24 cellular contexts compared by ENCODE assay signal in genomic region chr5:6707852-6708251, GRCh38.
"Had no signal": no experiment of that assay in that cellular context is flagged by ENCODE, and none has a peak within 500 bp of the region (broad histone marks: within the 10 kb centered on the region; RNA-seq: fewer than 3 reads in every experiment).

No MANE protein-coding gene starts in this region.

- ATAC-seq: activated T-helper 17 cell treated with anti-CD3 and anti-CD28 coated beads, Interleukin-2, amount 50 U/mL, for 72 hours had no signal

- H3K4me3 ChIP-seq: adrenal gland had no signal

- H3K9me3 Mint-ChIP-seq: activated CD4-positive, alpha-beta memory T cell treated with anti-CD3 and anti-CD28 coated beads, Interleukin-2, amount 10 ng/mL, durations not matched to agents 7 days and 5 days; activated CD4-positive, alpha-beta T cell treated with anti-CD3 and anti-CD28 coated beads, Interleukin-2, amount 10 ng/mL, durations not matched to agents 7 days and 5 days; activated naive CD4-positive, alpha-beta T cell treated with anti-CD3 and anti-CD28 coated beads, Interleukin-2, amount 10 ng/mL, durations not matched to agents 7 days and 5 days; activated naive CD8-positive, alpha-beta T cell treated with anti-CD3 and anti-CD28 coated beads for 36 hours; activated T-helper 17 cell treated with anti-CD3 and anti-CD28 coated beads, Interleukin-2, amount 50 U/mL, for 72 hours had no signal

- DNase-seq: activated CD4-positive, alpha-beta memory T cell treated with anti-CD3 and anti-CD28 coated beads, Interleukin-2, amount 10 ng/mL, durations not matched to agents 7 days and 5 days; activated CD4-positive, alpha-beta T cell treated with anti-CD3 and anti-CD28 coated beads, Interleukin-2, amount 10 ng/mL, durations not matched to agents 7 days and 5 days; activated CD4-positive, CD25-positive, alpha-beta regulatory T cell; activated gamma-delta T cell treated with Interleukin-2 at 50 U/mL for 16 hours; activated naive CD4-positive, alpha-beta T cell treated with anti-CD3 and anti-CD28 coated beads, Interleukin-2, amount 10 ng/mL, durations not matched to agents 7 days and 5 days; activated naive CD8-positive, alpha-beta T cell treated with anti-CD3 and anti-CD28 coated beads for 36 hours; activated T-cell treated with anti-CD3 and anti-CD28 coated beads for 4 hours; activated T-cell treated with anti-CD3 and anti-CD28 coated beads, Interleukin-2, amount 50 U/mL, for 48 hours; adrenal gland; anterior cingulate cortex; cerebellar nuclear complex; Kasumi-1; MV-4-11; NCI-H1105 treated with DMSO at 0.1 percent for 48 hours; NCI-H1436 treated with DMSO at 0.1 percent for 48 hours; NCI-H187; NCI-H2081 treated with DMSO at 0.1 percent for 48 hours; NCI-H446; NCI-H524; SIG-M5; T-helper 2 cell; T1000 had no signal

- H3K9me3 ChIP-seq: adrenal gland had no signal

- H3K27me3 Mint-ChIP-seq: activated naive CD8-positive, alpha-beta T cell treated with anti-CD3 and anti-CD28 coated beads for 36 hours; activated T-helper 17 cell treated with anti-CD3 and anti-CD28 coated beads, Interleukin-2, amount 50 U/mL, for 72 hours had no signal

- H3K36me3 Mint-ChIP-seq: activated naive CD4-positive, alpha-beta T cell treated with anti-CD3 and anti-CD28 coated beads, Interleukin-2, amount 10 ng/mL, durations not matched to agents 7 days and 5 days; activated naive CD8-positive, alpha-beta T cell treated with anti-CD3 and anti-CD28 coated beads for 36 hours had no signal

- H3K27ac Mint-ChIP-seq: activated CD4-positive, alpha-beta memory T cell treated with anti-CD3 and anti-CD28 coated beads, Interleukin-2, amount 10 ng/mL, durations not matched to agents 7 days and 5 days; activated naive CD4-positive, alpha-beta T cell treated with anti-CD3 and anti-CD28 coated beads, Interleukin-2, amount 10 ng/mL, durations not matched to agents 7 days and 5 days; activated naive CD8-positive, alpha-beta T cell treated with anti-CD3 and anti-CD28 coated beads for 36 hours; activated T-helper 17 cell treated with anti-CD3 and anti-CD28 coated beads, Interleukin-2, amount 50 U/mL, for 72 hours had no signal

- H3K4me3 Mint-ChIP-seq: activated CD4-positive, alpha-beta memory T cell treated with anti-CD3 and anti-CD28 coated beads, Interleukin-2, amount 10 ng/mL, durations not matched to agents 7 days and 5 days; activated CD4-positive, alpha-beta T cell treated with anti-CD3 and anti-CD28 coated beads, Interleukin-2, amount 10 ng/mL, durations not matched to agents 7 days and 5 days; activated naive CD4-positive, alpha-beta T cell treated with anti-CD3 and anti-CD28 coated beads, Interleukin-2, amount 10 ng/mL, durations not matched to agents 7 days and 5 days; activated naive CD8-positive, alpha-beta T cell treated with anti-CD3 and anti-CD28 coated beads for 36 hours; activated T-helper 17 cell treated with anti-CD3 and anti-CD28 coated beads, Interleukin-2, amount 50 U/mL, for 72 hours had no signal

- H3K36me3 ChIP-seq: adrenal gland had no signal

- H3K27ac ChIP-seq: adrenal gland, VCaP had no signal

- H3K27me3 ChIP-seq: adrenal gland had no signal
